Comparison of ENCODE assay signal across 11 cellular contexts in the genomic region with DNA sequence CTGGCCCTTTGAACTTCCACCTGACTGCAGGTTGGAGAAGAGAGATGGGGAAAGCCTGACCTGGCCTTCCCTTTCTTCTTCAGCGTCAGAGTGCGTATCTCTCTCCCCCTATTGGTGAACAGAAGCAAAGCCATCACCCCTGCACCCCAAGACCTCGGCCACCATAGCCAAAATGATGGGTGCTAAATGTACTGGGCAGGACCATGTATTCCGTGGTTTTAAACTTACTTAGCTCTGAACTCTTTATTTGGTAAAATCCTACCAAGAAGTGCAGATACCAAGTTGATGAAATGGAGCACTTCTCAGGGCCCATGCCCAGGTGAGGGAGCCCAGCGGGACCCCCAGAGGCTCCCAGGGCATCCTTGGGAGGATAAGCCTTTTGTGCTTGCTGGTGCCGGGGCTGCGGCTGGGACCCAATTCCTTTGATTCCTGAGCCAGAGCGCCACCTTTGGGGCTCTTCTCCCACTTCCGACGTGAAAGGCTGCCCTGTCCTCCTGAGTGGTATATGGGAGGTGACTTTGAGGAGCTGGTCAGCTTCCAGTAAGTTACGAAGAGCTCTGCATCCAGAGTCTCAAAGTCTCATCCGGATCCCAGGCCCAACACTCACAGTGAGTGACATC. TPM values are rescaled to one million over a fixed set of nuclear protein-coding genes. Genes with fewer than 3 reads are reported as not detected.
DNase-seq lines count a peak whose midpoint lies in the region; ATAC-seq and TF ChIP-seq lines count a peak whose summit lies in the region.
"Had no signal": no experiment of that assay in that cellular context is flagged by ENCODE, and none has a peak within 500 bp of the region (broad histone marks: within the 10 kb centered on the region; RNA-seq: fewer than 3 reads in every experiment).

No MANE protein-coding gene starts in this region.

- H3K4me1 ChIP-seq in DOHH2 (ENCODE audit: control insufficient read depth, low read length) (no peaks in the 10 kb centered on the region), H9 (ENCODE audit: insufficient read depth, low read length) (peaks cover 3% of the 10 kb centered on the region; the same call in 1 of the 2 replicates), uterus (peaks cover 19 to 22% of the 10 kb centered on the region in 2 donors)

- H3K14ac ChIP-seq in H9 (ENCODE audit: insufficient read depth, low read length) = no peak overlapping the region

- no peaks in the 10 kb centered on the region; a peak in 1 of 5 replicates for H3K9me3 Mint-ChIP-seq in H9
- H3K9me3 Mint-ChIP-seq in activated naive CD8-positive, alpha-beta T cell treated with anti-CD3 and anti-CD28 coated beads, Interleukin-2, amount 50 U/mL, for 24 hours = no peaks in the 10 kb centered on the region
- no peaks in the 10 kb centered on the region for H3K9me3 Mint-ChIP-seq in natural killer cell treated with Interleukin-12 subunit alpha and Interleukin-12 subunit beta and Interleukin-15 and Interleukin-18, amount 100 ng/mL, for 72 hours

- H2BK120ac ChIP-seq in H9 (ENCODE audit: low read depth, low read length, poor library complexity, severe bottlenecking) = no peak overlapping the region

- H2BK20ac ChIP-seq in H9 (ENCODE audit: low read depth, low read length, poor library complexity, severe bottlenecking) = no peak overlapping the region

- TF ChIP-seq CTCF in DOHH2 (IDR thresholded peaks at IDR 0.05; ENCODE audit: low read depth, low read length, poor library complexity, severe bottlenecking) (peak; percentile 21), H9 (conservative IDR thresholded peaks at IDR 0.05) (peak; percentile 42; the same call in 1 of the 3 replicates), uterus (IDR thresholded peaks at IDR 0.05) (no peak)

- H3K27me3 ChIP-seq in DOHH2 (ENCODE audit: control insufficient read depth, low read length) (peaks cover 2% of the 10 kb centered on the region; the same call in 1 of the 2 replicates), H9 (ENCODE audit: insufficient read depth, low read length) (no peaks in the 10 kb centered on the region), uterus (no peaks in the 10 kb centered on the region)
- H3K27me3 ChIP-seq: Peyer's patch, suprapubic skin had no signal

- no peak overlapping the region for H4K91ac ChIP-seq in H9 (ENCODE audit: insufficient read length, low read depth, low read length)

- H2BK5ac ChIP-seq in H9 (ENCODE audit: insufficient read length, low read length) = no peak overlapping the region

- no peak overlapping the region for H3T11ph ChIP-seq in H9 (ENCODE audit: low read length)

- H3K4me2 ChIP-seq in DOHH2 (ENCODE audit: low read length) (no peak overlapping the region), H9 (ENCODE audit: insufficient read depth, insufficient read length, low read length) (no peak overlapping the region)

- peak; percentile 2 for ATAC-seq in activated naive CD8-positive, alpha-beta T cell treated with anti-CD3 and anti-CD28 coated beads, Interleukin-2, amount 50 U/mL, for 24 hours
- no peak for ATAC-seq in natural killer cell treated with Interleukin-12 subunit alpha and Interleukin-12 subunit beta and Interleukin-15 and Interleukin-18, amount 100 ng/mL, for 72 hours
- no peak for ATAC-seq in GM18517 (IDR thresholded peaks at IDR 0.05; ENCODE audit: unreplicated experiment)

- no peaks in the 10 kb centered on the region for H3K27me3 Mint-ChIP-seq in H9 (ENCODE audit: low read depth)
- no peaks in the 10 kb centered on the region for H3K27me3 Mint-ChIP-seq in activated naive CD8-positive, alpha-beta T cell treated with anti-CD3 and anti-CD28 coated beads, Interleukin-2, amount 50 U/mL, for 24 hours
- H3K27me3 Mint-ChIP-seq in natural killer cell treated with Interleukin-12 subunit alpha and Interleukin-12 subunit beta and Interleukin-15 and Interleukin-18, amount 100 ng/mL, for 72 hours = no peaks in the 10 kb centered on the region

- DNase-seq in H9 (peak; percentile 62), uterus (no peak), NOMO-1 (lab: John Stamatoyannopoulos, UW; ENCODE audit: unreplicated experiment in 2 of 2) (no peak)
- DNase-seq in activated naive CD8-positive, alpha-beta T cell treated with anti-CD3 and anti-CD28 coated beads, Interleukin-2, amount 50 U/mL, for 24 hours = no peak
- no peak for DNase-seq in natural killer cell treated with Interleukin-12 subunit alpha and Interleukin-12 subunit beta and Interleukin-15 and Interleukin-18, amount 100 ng/mL, for 72 hours (ENCODE audit: low spot score)
- DNase-seq: MV-4-11, NCI-H226, Peyer's patch had no signal

- no peak overlapping the region for H2AFZ ChIP-seq in H9 (ENCODE audit: low read length)

- WGBS in H9 (ENCODE audit: extremely low coverage, insufficient read length, low lambda C conversion rate) = no CpG with 5 or more reads among the region's 12 CpGs

- no peak overlapping the region for H3K4me3 Mint-ChIP-seq in H9
- H3K4me3 Mint-ChIP-seq in activated naive CD8-positive, alpha-beta T cell treated with anti-CD3 and anti-CD28 coated beads, Interleukin-2, amount 50 U/mL, for 24 hours = peak overlapping the region; percentile 11
- H3K4me3 Mint-ChIP-seq in natural killer cell treated with Interleukin-12 subunit alpha and Interleukin-12 subunit beta and Interleukin-15 and Interleukin-18, amount 100 ng/mL, for 72 hours = peak overlapping the region; percentile 58

- H2BK15ac ChIP-seq in H9 (ENCODE audit: low read depth, low read length) = no peak overlapping the region

- no peaks in the 10 kb centered on the region for H3F3A ChIP-seq in DOHH2 (ENCODE audit: control insufficient read depth, insufficient read depth)

- no peak overlapping the region for H3K18ac ChIP-seq in H9 (ENCODE audit: insufficient read length, low read depth, low read length)

- H3K36me3 ChIP-seq in DOHH2 (ENCODE audit: control insufficient read depth, low read length) = no peaks in the 10 kb centered on the region
- H3K36me3 ChIP-seq in uterus = no peaks in the 10 kb centered on the region

- no peak overlapping the region for H3K23ac ChIP-seq in H9 (ENCODE audit: insufficient read length, low read depth, low read length)

- no peak overlapping the region for H2AK5ac ChIP-seq in H9 (ENCODE audit: insufficient read length, low read length)

- H3K4me3 ChIP-seq in DOHH2 (ENCODE audit: low read length) = no peak overlapping the region
- no peak overlapping the region for H3K4me3 ChIP-seq in uterus
- H3K4me3 ChIP-seq: Peyer's patch, suprapubic skin had no signal

- peaks cover 13% of the 10 kb centered on the region for H3K79me1 ChIP-seq in H9 (ENCODE audit: insufficient read depth, low read depth, low read length, poor library complexity, severe bottlenecking)

- H3K36me3 Mint-ChIP-seq in H9 (ENCODE audit: insufficient read depth in 1 of 3, low read depth in 3 of 3) = peaks cover 85 to 98% (median 96%) of the 10 kb centered on the region in 3 experiments
- H3K36me3 Mint-ChIP-seq in activated naive CD8-positive, alpha-beta T cell treated with anti-CD3 and anti-CD28 coated beads, Interleukin-2, amount 50 U/mL, for 24 hours (ENCODE audit: low read depth) = peaks cover 87% of the 10 kb centered on the region
- peaks cover 50% of the 10 kb centered on the region for H3K36me3 Mint-ChIP-seq in natural killer cell treated with Interleukin-12 subunit alpha and Interleukin-12 subunit beta and Interleukin-15 and Interleukin-18, amount 100 ng/mL, for 72 hours

- intact Hi-C loops in uterus (cut with DNase I; ENCODE audit: low total_unique reads) = no loop called here

- H3K79me2 ChIP-seq in DOHH2 (ENCODE audit: control insufficient read depth, low read length) (no peaks in the 10 kb centered on the region), H9 (ENCODE audit: insufficient read depth, low read length) (peaks cover 12% of the 10 kb centered on the region)

- H3K23me2 ChIP-seq in H9 (ENCODE audit: insufficient read length, low read depth, low read length, poor library complexity, severe bottlenecking) = no peaks in the 10 kb centered on the region

- H3K9me3 ChIP-seq in DOHH2 (ENCODE audit: control insufficient read depth, insufficient read depth, low read length) = no peaks in the 10 kb centered on the region
- H3K9me3 ChIP-seq in H9 (ENCODE audit: control insufficient read depth, low read depth, low read length) = no peaks in the 10 kb centered on the region
- H3K9me3 ChIP-seq in uterus = no peaks in the 10 kb centered on the region
- H3K9me3 ChIP-seq: Peyer's patch, suprapubic skin had no signal

- peaks cover 14 to 20% of the 10 kb centered on the region in 2 experiments for H3K4me1 Mint-ChIP-seq in H9
- peaks cover 96% of the 10 kb centered on the region for H3K4me1 Mint-ChIP-seq in activated naive CD8-positive, alpha-beta T cell treated with anti-CD3 and anti-CD28 coated beads, Interleukin-2, amount 50 U/mL, for 24 hours
- H3K4me1 Mint-ChIP-seq in natural killer cell treated with Interleukin-12 subunit alpha and Interleukin-12 subunit beta and Interleukin-15 and Interleukin-18, amount 100 ng/mL, for 72 hours (ENCODE audit: low read depth in 2 of 2) = peaks cover 78% of the 10 kb centered on the region in 2 donors

- H3K56ac ChIP-seq in H9 (ENCODE audit: insufficient read length, low read depth, low read length) = no peak overlapping the region

- H4K20me1 ChIP-seq in DOHH2 (ENCODE audit: control insufficient read depth, insufficient read depth, low read depth, low read length) = no peaks in the 10 kb centered on the region
- peaks cover 2% of the 10 kb centered on the region for H4K20me1 ChIP-seq in H9 (ENCODE audit: control insufficient read depth, insufficient read depth, insufficient read length)

- H4K8ac ChIP-seq in H9 (replicated peaks; ENCODE audit: insufficient read length, low read depth, low read length) = no peak overlapping the region

- H3K4ac ChIP-seq in H9 (ENCODE audit: low read depth, low read length) = no peak overlapping the region

- H3K9ac ChIP-seq in H9 (ENCODE audit: extremely low read depth, insufficient read length, low read length) = no peak overlapping the region

- H2BK12ac ChIP-seq in H9 (ENCODE audit: insufficient read length, low read depth, low read length) = no peak overlapping the region

- H3K9me2 ChIP-seq in DOHH2 (replicated peaks; ENCODE audit: control insufficient read depth, low read length) = no peaks in the 10 kb centered on the region

- H3K27ac ChIP-seq in DOHH2 (ENCODE audit: low read depth, low read length) = no peak overlapping the region
- H3K27ac ChIP-seq in H9 (ENCODE audit: insufficient read length, low read depth, low read length) = no peak overlapping the region
- H3K27ac ChIP-seq in uterus = no peak overlapping the region
- H3K27ac ChIP-seq: suprapubic skin had no signal

- H3K27ac Mint-ChIP-seq in H9 = peak overlapping the region in 1 of 3 experiments; percentile 39; a peak in 1 of 7 replicates
- H3K27ac Mint-ChIP-seq in activated naive CD8-positive, alpha-beta T cell treated with anti-CD3 and anti-CD28 coated beads, Interleukin-2, amount 50 U/mL, for 24 hours = peak overlapping the region; percentile 67
- H3K27ac Mint-ChIP-seq in natural killer cell treated with Interleukin-12 subunit alpha and Interleukin-12 subunit beta and Interleukin-15 and Interleukin-18, amount 100 ng/mL, for 72 hours = peak overlapping the region; percentile 73 to 82

- no peak for TF ChIP-seq POLR2A in uterus (IDR thresholded peaks at IDR 0.05)

- H4K5ac ChIP-seq in H9 (ENCODE audit: insufficient read length, low read depth, low read length) = no peak overlapping the region

RNA-seq across cellular contexts. Expression of a gene that starts 9.4 kb away (rescaled TPM):
- total RNA-seq in H9 (2021) (98.2 and 104 TPM in 2 replicates), uterus (100 to 1,000 TPM in 2 of 4 donors, 10 to 100 TPM in 2; 49.4 to 210 (median 100) TPM)
- 1,000 to 10,000 TPM in 1 of 2 donors, 100 to 1,000 TPM in 1; 942 to 1,190 TPM for total RNA-seq in natural killer cell treated with Interleukin-12 subunit alpha and Interleukin-12 subunit beta and Interleukin-15 and Interleukin-18, amount 100 ng/mL, for 72 hours

RNA-seq across cellular contexts. Expression of a gene that starts 38.0 kb away (rescaled TPM):
- 23.4 and 27.5 TPM in 2 replicates for total RNA-seq in H9 (2021)
- total RNA-seq in natural killer cell treated with Interleukin-12 subunit alpha and Interleukin-12 subunit beta and Interleukin-15 and Interleukin-18, amount 100 ng/mL, for 72 hours = 10 to 100 TPM in 1 of 2 donors, 1 to 10 TPM in 1; 7.4 to 10.2 TPM
- total RNA-seq in uterus = 10 to 100 TPM in 1 of 4 donors, 1 to 10 TPM in 2, under 1 TPM in 1; 0.26 to 10.6 (median 2.3) TPM

Comparison
In these comparisons a context has a peak if more than half of its experiments do, and no peak if none do; other contexts are left out.
1. CTCF ChIP-seq: peak in DOHH2 (single experiment) and H9 (single experiment); none in uterus (0 of 4).
2. H3K4me3 Mint-ChIP-seq: peak in activated naive CD8-positive, alpha-beta T cell treated with anti-CD3 and anti-CD28 coated beads, Interleukin-2, amount 50 U/mL, for 24 hours (single experiment) and natural killer cell treated with Interleukin-12 subunit alpha and Interleukin-12 subunit beta and Interleukin-15 and Interleukin-18, amount 100 ng/mL, for 72 hours (single experiment); none in H9 (0 of 2).